In genomic region chr16:84811529-84811928, GRCh38 we compare ENCODE assay signal across 1 cellular context.
TF ChIP-seq lines count a peak whose summit lies in the region.

No MANE protein-coding gene starts in this region.

TF ChIP-seq in IMR-90, 13 proteins besides CTCF, POLR2A, EP300 and RAD21 (continued from another document):
- TF ChIP-seq ELK1 (IDR thresholded peaks at IDR 0.05; ENCODE audit: borderline replicate concordance, low read depth, low read length) (no peak), RFX5 (IDR thresholded peaks at IDR 0.05; ENCODE audit: low read depth, low read length) (no peak), SMC3 (IDR thresholded peaks at IDR 0.05; ENCODE audit: low read depth, low read length) (no peak), NFE2L2 (IDR thresholded peaks at IDR 0.05; ENCODE audit: low read depth, low read length) (no peak), MXI1 (IDR thresholded peaks at IDR 0.05; ENCODE audit: borderline replicate concordance, low read depth, low read length) (no peak), CHD1 (IDR thresholded peaks at IDR 0.05; ENCODE audit: low read depth, low read length) (no peak), MAFK (IDR thresholded peaks at IDR 0.05; ENCODE audit: low read depth, low read length) (no peak), BHLHE40 (IDR thresholded peaks at IDR 0.05; ENCODE audit: low read depth, low read length) (no peak)
